2 cellular contexts compared by ENCODE assay signal in the genomic region with DNA sequence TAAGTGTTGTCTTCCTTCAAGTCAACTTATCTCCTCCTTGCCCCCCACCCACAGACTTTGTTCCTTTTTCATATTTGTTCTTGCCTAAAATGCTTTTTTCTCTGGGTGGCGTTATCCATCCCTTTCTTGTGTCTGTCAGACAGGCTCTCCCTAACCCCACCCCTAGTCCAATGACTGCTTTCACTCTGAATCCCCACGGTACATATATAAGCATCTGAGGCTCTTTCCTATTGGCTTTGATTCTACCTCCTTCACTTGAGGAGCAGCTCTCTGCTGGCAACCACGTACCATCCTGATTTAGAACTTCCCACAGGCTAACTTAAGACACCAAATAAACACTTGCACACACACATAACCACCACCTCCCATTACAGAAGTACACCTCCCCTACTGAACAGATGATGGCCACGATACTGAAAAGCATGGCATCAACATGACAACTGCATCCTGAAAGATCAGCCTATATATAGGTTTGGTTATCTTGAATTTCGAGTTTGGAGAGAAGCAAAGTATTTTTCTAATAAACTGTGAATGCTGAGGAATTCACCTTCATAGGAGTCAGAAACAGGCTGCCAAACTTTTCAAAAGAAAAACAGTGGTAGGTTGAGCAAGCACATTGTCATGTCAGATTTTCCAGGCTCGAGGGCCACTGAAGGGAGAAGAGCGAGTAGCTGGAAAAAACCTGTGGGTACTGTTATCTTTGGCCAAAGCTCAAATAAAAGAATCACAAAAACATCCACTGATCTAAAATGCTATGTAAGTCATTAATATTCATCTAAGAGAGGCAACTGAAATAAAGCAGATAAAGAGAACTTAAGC.
A peak's percentile ranks its signal among the peaks of the same experiment; 100 is the strongest.
TF ChIP-seq lines count a peak whose summit lies in the region.

No MANE protein-coding gene starts in this region.

TF ChIP-seq in IMR-90, 13 proteins besides CTCF, POLR2A, EP300 and RAD21:
- TF ChIP-seq CEBPB (IDR thresholded peaks at IDR 0.05; ENCODE audit: low read depth, low read length) (peak; percentile 63), MAFK (IDR thresholded peaks at IDR 0.05; ENCODE audit: low read depth, low read length) (no peak)

TF ChIP-seq in GM23338, 12 proteins besides CTCF, POLR2A, EP300 and RAD21:
- TF ChIP-seq STAT1 (IDR thresholded peaks at IDR 0.05; ENCODE audit: unreplicated experiment) (no peak), ZNF331 (CRISPR knock-in tag; IDR thresholded peaks at IDR 0.05; ENCODE audit: low read depth) (no peak)
- TF ChIP-seq, protein P1, sequence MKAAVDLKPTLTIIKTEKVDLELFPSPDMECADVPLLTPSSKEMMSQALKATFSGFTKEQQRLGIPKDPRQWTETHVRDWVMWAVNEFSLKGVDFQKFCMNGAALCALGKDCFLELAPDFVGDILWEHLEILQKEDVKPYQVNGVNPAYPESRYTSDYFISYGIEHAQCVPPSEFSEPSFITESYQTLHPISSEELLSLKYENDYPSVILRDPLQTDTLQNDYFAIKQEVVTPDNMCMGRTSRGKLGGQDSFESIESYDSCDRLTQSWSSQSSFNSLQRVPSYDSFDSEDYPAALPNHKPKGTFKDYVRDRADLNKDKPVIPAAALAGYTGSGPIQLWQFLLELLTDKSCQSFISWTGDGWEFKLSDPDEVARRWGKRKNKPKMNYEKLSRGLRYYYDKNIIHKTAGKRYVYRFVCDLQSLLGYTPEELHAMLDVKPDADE (IDR thresholded peaks at IDR 0.05): no peak
TF ChIP-seq in GM23338: peak in this region for 0.
